ENCODE assay signal across 23 cellular contexts in the genomic region with DNA sequence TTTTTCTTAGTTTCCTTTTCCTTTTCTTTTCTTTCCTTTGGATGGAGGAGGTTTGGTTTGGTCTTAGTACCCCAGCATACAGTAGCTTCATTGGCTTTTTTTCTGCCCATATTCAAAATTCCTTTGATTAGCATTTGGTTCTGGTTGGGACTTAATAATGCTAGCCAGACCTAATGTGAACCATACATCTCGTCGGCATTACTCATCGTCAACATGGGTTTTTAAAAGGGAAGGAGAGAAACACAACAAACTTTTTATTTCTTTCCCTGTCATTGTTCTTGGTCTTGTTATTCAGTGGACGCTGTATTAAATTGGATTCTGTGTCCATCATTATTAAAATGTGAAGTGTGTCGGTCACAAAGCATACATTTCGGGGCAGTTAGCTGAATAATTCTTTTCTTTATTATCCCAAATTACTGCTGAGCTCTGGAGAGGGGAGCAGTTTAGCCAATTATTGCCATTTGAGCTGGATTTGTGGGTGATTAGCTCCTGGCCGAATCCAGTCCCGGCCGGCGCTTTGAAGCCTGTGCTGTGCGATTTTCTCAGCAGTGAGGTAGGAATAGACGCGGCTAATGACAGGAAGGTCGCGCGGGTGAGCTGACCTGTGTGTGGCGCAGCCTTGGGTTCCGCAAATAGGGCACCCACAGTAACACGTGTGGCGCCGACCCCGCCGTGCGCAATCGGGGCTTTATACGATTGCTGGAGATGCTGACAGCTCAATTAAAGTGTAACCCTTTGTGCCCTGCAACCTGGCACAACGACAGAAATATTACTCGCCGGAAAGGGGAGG.
DNase-seq lines count a peak whose midpoint lies in the region; ATAC-seq and TF ChIP-seq lines count a peak whose summit lies in the region.
"Had no signal": no experiment of that assay in that cellular context is flagged by ENCODE, and none has a peak within 500 bp of the region (broad histone marks: within the 10 kb centered on the region; RNA-seq: fewer than 3 reads in every experiment).

No MANE protein-coding gene starts in this region.

- no peaks in the 10 kb centered on the region for H3K79me2 ChIP-seq in mesendoderm (ENCODE audit: control insufficient read depth, insufficient read depth, low read length)

- no peak overlapping the region for H3K4me2 ChIP-seq in IMR-90 (ENCODE audit: low read depth, low read length)
- H3K4me2 ChIP-seq in mesendoderm (ENCODE audit: low read length) = no peak overlapping the region
- H3K4me2 ChIP-seq: A549 had no signal

- TF ChIP-seq CTCF in AG09309 (IDR thresholded peaks at IDR 0.05; ENCODE audit: control insufficient read depth, insufficient read depth, low read depth, low read length, missing control alignments) = no peak
- TF ChIP-seq CTCF in IMR-90 (conservative IDR thresholded peaks at IDR 0.05; ENCODE audit: low read depth, low read length) = no peak
- no peak for TF ChIP-seq CTCF in coronary artery (IDR thresholded peaks at IDR 0.05)

- H3K4ac ChIP-seq in IMR-90 (ENCODE audit: low read depth, low read length) = no peak overlapping the region
- H3K4ac ChIP-seq in mesendoderm (ENCODE audit: low read depth, low read length) = no peak overlapping the region

- H3K9ac ChIP-seq in IMR-90 (ENCODE audit: low read depth, low read length) (no peak overlapping the region), mesendoderm (ENCODE audit: low read length) (no peak overlapping the region)

- H3K4me1 ChIP-seq in IMR-90 (ENCODE audit: control insufficient read depth, insufficient read depth, low read length) (no peaks in the 10 kb centered on the region; the same call in 1 of the 2 replicates), mesendoderm (ENCODE audit: control insufficient read depth, low read depth, low read length) (no peaks in the 10 kb centered on the region)
- H3K4me1 ChIP-seq: A549 had no signal

- TF ChIP-seq RAD21 in IMR-90 (IDR thresholded peaks at IDR 0.05; ENCODE audit: low read length) = no peak

- 63% methylated on average over 15 of the region's 29 CpGs; no CpG with 5 or more reads in 1 of the 2 experiments for WGBS in IMR-90 (ENCODE audit: extremely low coverage in 2 of 2, insufficient read length in 1 of 2), 2 experiments
- WGBS in mesendoderm (ENCODE audit: extremely low coverage, insufficient coverage, low lambda C conversion rate) = no CpG with 5 or more reads among the region's 29 CpGs

- intact Hi-C loops in IMR-90 (cut with micrococcal nuclease) = no loop called here
- intact Hi-C loops in left colon (cut with DNase I, micrococcal nuclease) = no loop called here

- H4K20me1 ChIP-seq in IMR-90 (ENCODE audit: insufficient read depth, low read length) = peaks cover 4% of the 10 kb centered on the region; the same call in 1 of the 2 replicates

- dilution Hi-C loops in IMR-90 (cut with HindIII; ENCODE audit: low sequenced_read_pairs, unreplicated experiment) = no loop called here

- peaks cover 3% of the 10 kb centered on the region; the same call in 1 of the 2 replicates for H3K9me3 ChIP-seq in IMR-90 (ENCODE audit: control insufficient read depth, insufficient read depth, low read length)

- ATAC-seq in IMR-90 (ENCODE audit: low read depth) = no peak
- no peak for ATAC-seq in left colon
- no peak for ATAC-seq in GM21390 (IDR thresholded peaks at IDR 0.05; ENCODE audit: unreplicated experiment)
- ATAC-seq: A549; HCT116; naive thymus-derived CD8-positive, alpha-beta T cell had no signal

- H2AK9ac ChIP-seq in IMR-90 (replicated peaks; ENCODE audit: low read depth, low read length, poor library complexity) = no peak overlapping the region

- no peak overlapping the region for H2AK5ac ChIP-seq in IMR-90 (ENCODE audit: low read depth, low read length)
- H2AK5ac ChIP-seq in mesendoderm (ENCODE audit: low read length) = no peak overlapping the region

- H3K14ac ChIP-seq in IMR-90 (replicated peaks; ENCODE audit: low read depth, low read length) = no peak overlapping the region

- no peak overlapping the region for H4K91ac ChIP-seq in IMR-90 (ENCODE audit: insufficient read depth, low read depth, low read length)

- H4K5ac ChIP-seq in IMR-90 (ENCODE audit: low read depth, low read length) (no peak overlapping the region), mesendoderm (ENCODE audit: low read length) (no peak overlapping the region)

- H3K79me1 ChIP-seq in IMR-90 (ENCODE audit: low read depth in 1 of 2, low read length in 2 of 2) (peaks cover 0 to 3% of the 10 kb centered on the region in 2 experiments; a peak in 2 of 4 replicates), mesendoderm (ENCODE audit: low read length) (no peaks in the 10 kb centered on the region)

- H4K8ac ChIP-seq in IMR-90 (ENCODE audit: low read depth in 2 of 2, low read length in 2 of 2) (no peak overlapping the region), mesendoderm (ENCODE audit: low read depth, low read length) (no peak overlapping the region)

- H3K4me3 ChIP-seq in AG09309 (ENCODE audit: control insufficient read depth, low read depth, low read length) (peak overlapping the region; percentile 19), IMR-90 (ENCODE audit: insufficient read depth, low read depth, low read length) (no peak overlapping the region), coronary artery (no peak overlapping the region), mesendoderm (ENCODE audit: low read length) (no peak overlapping the region)
- H3K4me3 ChIP-seq: A549, tibial nerve had no signal

- no peak overlapping the region for H2BK20ac ChIP-seq in IMR-90 (ENCODE audit: low read depth, low read length)

- H2BK15ac ChIP-seq in IMR-90 (ENCODE audit: low read depth, low read length) (no peak overlapping the region), mesendoderm (replicated peaks; ENCODE audit: low read depth) (no peak overlapping the region)

- CTCF ChIA-PET in IMR-90 (lab: Yijun Ruan, JAX) = no interaction called here

- H3K56ac ChIP-seq in IMR-90 (ENCODE audit: extremely low read depth, insufficient read depth, low read length) (no peak overlapping the region), mesendoderm (ENCODE audit: low read length) (no peak overlapping the region)

- no peak overlapping the region for H3K27ac ChIP-seq in IMR-90 (ENCODE audit: insufficient read depth, low read length)
- no peak overlapping the region for H3K27ac ChIP-seq in coronary artery
- H3K27ac ChIP-seq in mesendoderm (ENCODE audit: low read depth, low read length) = no peak overlapping the region
- H3K27ac ChIP-seq: A549, tibial nerve had no signal

- no TSS peak for BruUV-seq in IMR-90 (replicated peaks; lab: Mats Ljungman, UMichigan)

- H3K18ac ChIP-seq in IMR-90 (ENCODE audit: low read depth, low read length) (no peak overlapping the region), mesendoderm (ENCODE audit: low read length) (no peak overlapping the region)

- POLR2A ChIA-PET in IMR-90 (lab: Charles Lee; ENCODE audit: unreplicated experiment) = no interaction called here

- H2BK120ac ChIP-seq in IMR-90 (ENCODE audit: low read depth, low read length) = no peak overlapping the region
- H2BK120ac ChIP-seq in mesendoderm (ENCODE audit: low read depth, low read length) = no peak overlapping the region

- H2AFZ ChIP-seq in IMR-90 (replicated peaks; ENCODE audit: low read length, poor library complexity) = no peak overlapping the region

- H3K36me3 ChIP-seq in IMR-90 (ENCODE audit: control insufficient read depth, insufficient read depth, low read length) (no peaks in the 10 kb centered on the region), mesendoderm (ENCODE audit: control insufficient read depth, insufficient read depth, low read length) (no peaks in the 10 kb centered on the region)

- peaks cover 4% of the 10 kb centered on the region; the same call in 1 of the 2 replicates for H3K9me1 ChIP-seq in IMR-90 (ENCODE audit: insufficient read depth, low read length)

- TF ChIP-seq POLR2A in IMR-90 (IDR thresholded peaks at IDR 0.05; ENCODE audit: low read depth, low read length) = no peak

- H3K27me3 ChIP-seq in IMR-90 (ENCODE audit: control insufficient read depth, insufficient read depth, low read length) (no peaks in the 10 kb centered on the region), mesendoderm (ENCODE audit: insufficient read depth, low read length, poor library complexity) (no peaks in the 10 kb centered on the region)
- H3K27me3 ChIP-seq: tibial nerve had no signal

- in situ Hi-C loops in IMR-90 (cut with MboI; ENCODE audit: low sequenced_read_pairs) = no loop called here

- no peak overlapping the region for H3K23ac ChIP-seq in IMR-90 (ENCODE audit: low read depth, low read length)
- no peak overlapping the region for H3K23ac ChIP-seq in mesendoderm (ENCODE audit: low read length)

- no peak overlapping the region for H2BK5ac ChIP-seq in IMR-90 (ENCODE audit: low read depth, low read length, poor library complexity, severe bottlenecking)
- no peak overlapping the region for H2BK5ac ChIP-seq in mesendoderm (ENCODE audit: low read length)

- DNase-seq in AG09309 (ENCODE audit: low read depth) (no peak), IMR-90 (peak; percentile 13), coronary artery (ENCODE audit: low spot score) (peak; percentile 9), lung microvascular endothelial cell (ENCODE audit: low read depth in 2 of 2) (peak; percentile 15 to 26), NCI-H526 treated with DMSO at 0.1 percent for 48 hours (lab: John Stamatoyannopoulos, UW) (no peak), mesendoderm (no peak), left colon (no peak)
- DNase-seq: activated CD4-positive, alpha-beta T cell treated with anti-CD3 and anti-CD28 coated beads, Interleukin-2, amount 50 U/mL, for 4 hours; activated naive CD4-positive, alpha-beta T cell treated with anti-CD3 and anti-CD28 coated beads, Interleukin-2, amount 50 U/mL, for 16 hours; CD4-positive, alpha-beta memory T cell; DMS79; erythroblast; KBM-7; MV-4-11; naive thymus-derived CD8-positive, alpha-beta T cell; NCI-H2081 treated with DMSO at 0.1 percent for 48 hours; NCI-H524 treated with DMSO at 0.1 percent for 48 hours; Right ventricle myocardium superior; stimulated activated naive CD4-positive, alpha-beta T cell treated with Interleukin-2 at 50 U/mL for 16 hours had no signal

TF ChIP-seq in IMR-90, 13 proteins besides CTCF, POLR2A, EP300 and RAD21 (continues in another document):
- no peak for TF ChIP-seq CHD1 (IDR thresholded peaks at IDR 0.05; ENCODE audit: low read depth, low read length)
- TF ChIP-seq RFX5 (IDR thresholded peaks at IDR 0.05; ENCODE audit: low read depth, low read length) = no peak
- no peak for TF ChIP-seq BHLHE40 (IDR thresholded peaks at IDR 0.05; ENCODE audit: low read depth, low read length)
- TF ChIP-seq, protein P1, sequence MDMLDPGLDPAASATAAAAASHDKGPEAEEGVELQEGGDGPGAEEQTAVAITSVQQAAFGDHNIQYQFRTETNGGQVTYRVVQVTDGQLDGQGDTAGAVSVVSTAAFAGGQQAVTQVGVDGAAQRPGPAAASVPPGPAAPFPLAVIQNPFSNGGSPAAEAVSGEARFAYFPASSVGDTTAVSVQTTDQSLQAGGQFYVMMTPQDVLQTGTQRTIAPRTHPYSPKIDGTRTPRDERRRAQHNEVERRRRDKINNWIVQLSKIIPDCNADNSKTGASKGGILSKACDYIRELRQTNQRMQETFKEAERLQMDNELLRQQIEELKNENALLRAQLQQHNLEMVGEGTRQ (IDR thresholded peaks at IDR 0.05; ENCODE audit: low read depth, low read length) = no peak

Comparison
In these comparisons a context has a peak if more than half of its experiments do, and no peak if none do; other contexts are left out.
1. DNase-seq: peak in IMR-90 (single experiment), coronary artery (single experiment) and lung microvascular endothelial cell (2 of 2); none in AG09309 (single experiment), NCI-H526 treated with DMSO at 0.1 percent for 48 hours (single experiment), mesendoderm (single experiment) and left colon (0 of 2).